In the genomic region with DNA sequence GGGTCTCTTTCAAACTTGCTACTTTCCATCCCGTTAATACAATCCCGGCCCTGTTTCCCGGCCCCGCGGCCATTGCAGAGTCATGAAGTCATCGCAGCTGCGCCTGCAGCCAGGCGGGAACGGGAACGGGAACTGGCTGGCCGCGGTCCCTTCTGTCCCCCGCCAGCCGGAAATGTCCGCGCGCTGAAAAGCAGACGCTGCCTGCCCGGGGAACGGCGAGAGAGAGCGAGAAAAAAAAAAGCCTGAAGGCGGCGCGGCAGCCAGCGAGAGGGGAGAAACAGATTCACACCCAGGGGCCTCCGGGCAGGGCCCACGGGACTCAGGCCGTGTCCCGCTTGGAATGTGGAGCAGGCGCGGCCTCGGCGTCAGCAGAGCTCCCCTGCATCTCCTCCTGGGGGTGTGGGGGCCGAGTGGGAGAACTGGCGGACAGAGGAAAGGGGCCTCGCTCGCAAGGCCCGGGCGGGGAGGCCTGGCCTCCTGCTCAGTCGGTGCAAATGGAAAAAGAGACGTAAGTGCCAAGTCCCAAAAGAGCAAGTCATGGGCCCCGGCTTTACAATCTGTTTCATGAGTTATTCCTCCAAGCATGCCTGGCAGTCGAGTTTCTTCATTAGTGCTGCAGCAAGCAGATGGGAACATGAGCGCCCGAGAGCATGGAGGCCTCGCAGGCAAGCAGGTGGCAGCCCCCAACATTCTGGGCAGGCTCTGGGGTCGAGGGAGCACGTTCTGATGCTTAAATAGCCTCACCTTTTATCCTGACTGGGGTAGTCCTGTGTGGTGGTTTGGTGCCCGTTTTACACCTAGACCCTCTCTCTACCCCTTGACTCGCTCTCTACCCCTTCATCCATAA, we compare ENCODE assay signal across 1 cellular context.
TF ChIP-seq lines count a peak whose summit lies in the region.

No MANE protein-coding gene starts in this region.

TF ChIP-seq in WTC11, 78 proteins besides CTCF, POLR2A, EP300 and RAD21 (continued from another document and continues in another):
- TF ChIP-seq ERG (CRISPR knock-in tag; IDR thresholded peaks at IDR 0.05): no peak
- no peak for TF ChIP-seq JAZF1 (CRISPR knock-in tag; IDR thresholded peaks at IDR 0.05)
- no peak for TF ChIP-seq E2F1 (CRISPR knock-in tag; IDR thresholded peaks at IDR 0.05)
- TF ChIP-seq ZNF232 (CRISPR knock-in tag; IDR thresholded peaks at IDR 0.05): no peak
- TF ChIP-seq SP1 (CRISPR knock-in tag; conservative IDR thresholded peaks at IDR 0.05): 0 out of 2 replicates have a peak, but pooled peaks have one; percentile 40
- TF ChIP-seq NFE2L1 (CRISPR knock-in tag; IDR thresholded peaks at IDR 0.05): peak; percentile 12; the same call in 1 of the 2 replicates
- no peak for TF ChIP-seq ATF1 (CRISPR knock-in tag; IDR thresholded peaks at IDR 0.05)
- no peak for TF ChIP-seq GABPB1 (CRISPR knock-in tag; IDR thresholded peaks at IDR 0.05)
- TF ChIP-seq, protein P1, sequence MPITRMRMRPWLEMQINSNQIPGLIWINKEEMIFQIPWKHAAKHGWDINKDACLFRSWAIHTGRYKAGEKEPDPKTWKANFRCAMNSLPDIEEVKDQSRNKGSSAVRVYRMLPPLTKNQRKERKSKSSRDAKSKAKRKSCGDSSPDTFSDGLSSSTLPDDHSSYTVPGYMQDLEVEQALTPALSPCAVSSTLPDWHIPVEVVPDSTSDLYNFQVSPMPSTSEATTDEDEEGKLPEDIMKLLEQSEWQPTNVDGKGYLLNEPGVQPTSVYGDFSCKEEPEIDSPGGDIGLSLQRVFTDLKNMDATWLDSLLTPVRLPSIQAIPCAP (CRISPR knock-in tag; IDR thresholded peaks at IDR 0.05): no peak
- TF ChIP-seq CBFB (CRISPR knock-in tag; IDR thresholded peaks at IDR 0.05; ENCODE audit: low read depth): no peak
- TF ChIP-seq ZNF532 (CRISPR knock-in tag; IDR thresholded peaks at IDR 0.05; ENCODE audit: borderline replicate concordance): no peak
- no peak for TF ChIP-seq OVOL2 (CRISPR knock-in tag; IDR thresholded peaks at IDR 0.05; ENCODE audit: borderline replicate concordance)
- no peak for TF ChIP-seq ESRRA (CRISPR knock-in tag; IDR thresholded peaks at IDR 0.05; ENCODE audit: borderline replicate concordance)
- TF ChIP-seq ETV6 (CRISPR knock-in tag; IDR thresholded peaks at IDR 0.05): no peak
- no peak for TF ChIP-seq ZNF396 (CRISPR knock-in tag; IDR thresholded peaks at IDR 0.05; ENCODE audit: borderline replicate concordance)
- peak; percentile 77; the same call in 1 of the 2 replicates for TF ChIP-seq SMAD4 (CRISPR knock-in tag; IDR thresholded peaks at IDR 0.05)
- peak; percentile 35; the same call in 1 of the 2 replicates for TF ChIP-seq FOXP1 (CRISPR knock-in tag; IDR thresholded peaks at IDR 0.05; ENCODE audit: borderline replicate concordance)
- peak; percentile 51; the same call in 1 of the 2 replicates for TF ChIP-seq TEAD4 (CRISPR knock-in tag; IDR thresholded peaks at IDR 0.05)
- no peak for TF ChIP-seq EMX1 (CRISPR knock-in tag; IDR thresholded peaks at IDR 0.05)
- TF ChIP-seq AR (CRISPR knock-in tag; IDR thresholded peaks at IDR 0.05): no peak
- no peak for TF ChIP-seq ZNF512 (CRISPR knock-in tag; IDR thresholded peaks at IDR 0.05; ENCODE audit: borderline replicate concordance)
- TF ChIP-seq E2F5 (CRISPR knock-in tag; IDR thresholded peaks at IDR 0.05): peak; percentile 77
- no peak for TF ChIP-seq NR2C2 (CRISPR knock-in tag; IDR thresholded peaks at IDR 0.05)
- no peak for TF ChIP-seq ZMAT4 (CRISPR knock-in tag; IDR thresholded peaks at IDR 0.05)
- TF ChIP-seq ZNF281 (CRISPR knock-in tag; IDR thresholded peaks at IDR 0.05): no peak
- no peak for TF ChIP-seq STAT6 (CRISPR knock-in tag; conservative IDR thresholded peaks at IDR 0.05; ENCODE audit: low read depth)
- no peak for TF ChIP-seq GTF2I (CRISPR knock-in tag; conservative IDR thresholded peaks at IDR 0.05)
- TF ChIP-seq TEAD1 (CRISPR knock-in tag; IDR thresholded peaks at IDR 0.05): peak; percentile 34; the same call in 1 of the 2 replicates
- no peak for TF ChIP-seq ZNF423 (CRISPR knock-in tag; IDR thresholded peaks at IDR 0.05)
